11 cellular contexts compared by ENCODE assay signal in genomic region chr2:207725815-207726578, GRCh38. TPM values are rescaled to one million over a fixed set of nuclear protein-coding genes. Genes with fewer than 3 reads are reported as not detected.
DNase-seq lines count a peak whose midpoint lies in the region; ATAC-seq, FAIRE-seq and TF ChIP-seq lines count a peak whose summit lies in the region.
"Had no signal": no experiment of that assay in that cellular context is flagged by ENCODE, and none has a peak within 500 bp of the region (broad histone marks: within the 10 kb centered on the region; RNA-seq: fewer than 3 reads in every experiment).

No MANE protein-coding gene starts in this region.

- intact Hi-C loops in naive thymus-derived CD4-positive, alpha-beta T cell (cut with micrococcal nuclease): loop anchor here in 1 of 2 donors (2.0 to 5.0 kb wide), 2 partner anchors 15 to 34 kb away; partner anchors contain the start of gene CCNYL1
- intact Hi-C loops in sigmoid colon (cut with DNase I): no loop called here

- peaks cover 29% of the 10 kb centered on the region for H3K4me1 Mint-ChIP-seq in T-helper 17 cell
- H3K4me1 Mint-ChIP-seq in naive thymus-derived CD4-positive, alpha-beta T cell: peaks cover 11 to 50% (median 41%) of the 10 kb centered on the region in 7 donors

- in situ Hi-C loops in GM13976 (cut with MboI; ENCODE audit: low sequenced_read_pairs, unreplicated experiment): no loop called here

- H3K9me3 ChIP-seq in T-helper 17 cell (ENCODE audit: control insufficient read depth, low read length, poor library complexity, severe bottlenecking) (no peaks in the 10 kb centered on the region), sigmoid colon (no peaks in the 10 kb centered on the region)
- no peaks in the 10 kb centered on the region for H3K9me3 ChIP-seq in naive thymus-derived CD4-positive, alpha-beta T cell (ENCODE audit: control insufficient read depth in 2 of 3, low read length in 3 of 3)
- H3K9me3 ChIP-seq: heart left ventricle had no signal

- H3K36me3 Mint-ChIP-seq in T-helper 17 cell (ENCODE audit: low read depth): peaks cover 7% of the 10 kb centered on the region
- peaks cover 0 to 20% (median 5%) of the 10 kb centered on the region in 5 donors for H3K36me3 Mint-ChIP-seq in naive thymus-derived CD4-positive, alpha-beta T cell

- H3K4me3 ChIP-seq in naive thymus-derived CD4-positive, alpha-beta T cell (ENCODE audit: low read length): no peak overlapping the region
- no peak overlapping the region for H3K4me3 ChIP-seq in sigmoid colon
- H3K4me3 ChIP-seq: heart left ventricle had no signal

- H3K4me3 Mint-ChIP-seq in T-helper 17 cell: no peak overlapping the region
- peak overlapping the region in 1 of 10 donors; percentile 19 for H3K4me3 Mint-ChIP-seq in naive thymus-derived CD4-positive, alpha-beta T cell
- H3K4me3 Mint-ChIP-seq: activated naive CD4-positive, alpha-beta T cell treated with anti-CD3 and anti-CD28 coated beads, Interleukin-2, amount 50 U/mL, for 24 hours; stimulated activated naive B cell treated with anti-CD40 and anti-IgM and Interleukin-4, amounts not matched to agents 10 μg/mL and 1 μg/mL and 100 μg/mL, for 72 hours had no signal

- H3K27ac Mint-ChIP-seq in T-helper 17 cell: peak overlapping the region; percentile 59
- H3K27ac Mint-ChIP-seq in naive thymus-derived CD4-positive, alpha-beta T cell: peak overlapping the region in 4 of 9 donors; percentile 41 to 67 (median 52)
- H3K27ac Mint-ChIP-seq: activated naive CD4-positive, alpha-beta T cell treated with anti-CD3 and anti-CD28 coated beads, Interleukin-2, amount 50 U/mL, for 24 hours; stimulated activated naive B cell treated with anti-CD40 and anti-IgM and Interleukin-4, amounts not matched to agents 10 μg/mL and 1 μg/mL and 100 μg/mL, for 72 hours had no signal

- H3K27me3 Mint-ChIP-seq in T-helper 17 cell: no peaks in the 10 kb centered on the region
- no peaks in the 10 kb centered on the region for H3K27me3 Mint-ChIP-seq in naive thymus-derived CD4-positive, alpha-beta T cell
- H3K27me3 Mint-ChIP-seq: activated naive CD4-positive, alpha-beta T cell treated with anti-CD3 and anti-CD28 coated beads, Interleukin-2, amount 50 U/mL, for 24 hours; stimulated activated naive B cell treated with anti-CD40 and anti-IgM and Interleukin-4, amounts not matched to agents 10 μg/mL and 1 μg/mL and 100 μg/mL, for 72 hours had no signal

- no peak for TF ChIP-seq EP300 in sigmoid colon (IDR thresholded peaks at IDR 0.05)

- no peak overlapping the region for H3K27ac ChIP-seq in naive thymus-derived CD4-positive, alpha-beta T cell (ENCODE audit: low read depth, low read length)
- no peak overlapping the region for H3K27ac ChIP-seq in sigmoid colon
- H3K27ac ChIP-seq: heart left ventricle had no signal

- no peak for TF ChIP-seq CTCF in GM13976 (IDR thresholded peaks at IDR 0.05; ENCODE audit: borderline replicate concordance, control extremely low read depth, extremely low read depth, insufficient read depth, missing control alignments)
- TF ChIP-seq CTCF in sigmoid colon (IDR thresholded peaks at IDR 0.05): no peak

- H3K27me3 ChIP-seq in naive thymus-derived CD4-positive, alpha-beta T cell (ENCODE audit: control insufficient read depth in 2 of 2, insufficient read depth in 2 of 2, low read length in 2 of 2): no peaks in the 10 kb centered on the region
- H3K27me3 ChIP-seq in sigmoid colon: no peaks in the 10 kb centered on the region
- H3K27me3 ChIP-seq: heart left ventricle had no signal

- TF ChIP-seq POLR2A in GM12892 (IDR thresholded peaks at IDR 0.05; ENCODE audit: low read depth, low read length) (no peak), sigmoid colon (IDR thresholded peaks at IDR 0.05) (no peak)

- no peak for DNase-seq in GM12892 (ENCODE audit: insufficient read length)
- peak; percentile 47 for DNase-seq in NCI-H1417 treated with DMSO at 0.1 percent for 48 hours (lab: John Stamatoyannopoulos, UW)
- no peak for DNase-seq in T-helper 17 cell
- peak in 5 of 9 donors; percentile 25 to 38 (median 37) for DNase-seq in naive thymus-derived CD4-positive, alpha-beta T cell
- DNase-seq in GM13976 (ENCODE audit: low spot score): no peak
- DNase-seq in sigmoid colon: no peak
- DNase-seq: heart left ventricle; NCI-H1930; stimulated activated naive B cell treated with anti-CD40 and anti-IgM and Interleukin-4, amounts not matched to agents 10 μg/mL and 1 μg/mL and 100 μg/mL, for 72 hours had no signal

- POLR2A ChIA-PET in naive thymus-derived CD4-positive, alpha-beta T cell (lab: Charles Lee): interaction anchor here (0.6 to 3.0 kb wide), 3 partner anchors 10 to 106 kb away, joined by 3 to 15 read pairs (median 6); partner anchors contain the start of gene CCNYL1

- CTCF ChIA-PET in naive thymus-derived CD4-positive, alpha-beta T cell (lab: Charles Lee): interaction anchor here (1.1 to 2.4 kb wide), 4 partner anchors 14 to 101 kb away, joined by 3 to 6 read pairs (median 3); partner anchors contain the start of genes CCNYL1 and METTL21A

- H3K4me1 ChIP-seq in naive thymus-derived CD4-positive, alpha-beta T cell (ENCODE audit: control insufficient read depth in 2 of 2, insufficient read depth in 2 of 2, low read length in 2 of 2): peaks cover 0 to 6% of the 10 kb centered on the region in 2 donors
- no peaks in the 10 kb centered on the region for H3K4me1 ChIP-seq in sigmoid colon

- WGBS in sigmoid colon, 2 donors: 56 to 73% methylated on average over 4 of the region's 4 CpGs

- no peaks in the 10 kb centered on the region for H3K9me3 Mint-ChIP-seq in naive thymus-derived CD4-positive, alpha-beta T cell
- H3K9me3 Mint-ChIP-seq: activated naive CD4-positive, alpha-beta T cell treated with anti-CD3 and anti-CD28 coated beads, Interleukin-2, amount 50 U/mL, for 24 hours; stimulated activated naive B cell treated with anti-CD40 and anti-IgM and Interleukin-4, amounts not matched to agents 10 μg/mL and 1 μg/mL and 100 μg/mL, for 72 hours had no signal

- no peaks in the 10 kb centered on the region for H3K36me3 ChIP-seq in naive thymus-derived CD4-positive, alpha-beta T cell (ENCODE audit: control insufficient read depth in 2 of 3, insufficient read depth in 3 of 3, low read length in 3 of 3)
- peaks cover 0 to 9% (median 0%) of the 10 kb centered on the region in 4 donors for H3K36me3 ChIP-seq in sigmoid colon

- peak; percentile 81 for FAIRE-seq in GM12892 (lab: Jason Lieb, UNC)

- ATAC-seq in T-helper 17 cell (no peak), GM21619 (IDR thresholded peaks at IDR 0.05; ENCODE audit: unreplicated experiment) (no peak)
- ATAC-seq in naive thymus-derived CD4-positive, alpha-beta T cell: no peak
- ATAC-seq: heart left ventricle; stimulated activated naive B cell treated with anti-CD40 and anti-IgM and Interleukin-4, amounts not matched to agents 10 μg/mL and 1 μg/mL and 100 μg/mL, for 72 hours had no signal

RNA-seq across cellular contexts. Expression of gene CCNYL1, which starts 14.6 kb away (rescaled TPM):
- polyA plus RNA-seq in GM12892 (2012; ENCODE audit: missing spikeins): 3.9 TPM
- total RNA-seq in T-helper 17 cell (10 to 100 TPM; 12.1 to 14.3 TPM), sigmoid colon (10 to 100 TPM in 2 of 4 donors, 1 to 10 TPM in 2; 9.2 to 17.8 (median 11.5) TPM)
- 10 to 100 TPM in 3 of 5 experiments, 1 to 10 TPM in 2; 6.7 to 16.7 (median 10.7) TPM for total RNA-seq in naive thymus-derived CD4-positive, alpha-beta T cell
- polyA plus RNA-seq in naive thymus-derived CD4-positive, alpha-beta T cell: 1 to 10 TPM; 1.7 to 2.6 TPM
- polyA plus RNA-seq in sigmoid colon: 10 to 100 TPM; 21.6 to 49.5 (median 23.7) TPM

RNA-seq across cellular contexts. Expression of gene FZD5, which starts 43.7 kb away (rescaled TPM):
- polyA plus RNA-seq in GM12892 (2012; ENCODE audit: missing spikeins): 0.19 TPM
- under 1 TPM; 0.16 to 0.17 TPM for total RNA-seq in T-helper 17 cell
- under 1 TPM; 0.13 to 0.93 (median 0.27) TPM for total RNA-seq in naive thymus-derived CD4-positive, alpha-beta T cell
- not detected for polyA plus RNA-seq in naive thymus-derived CD4-positive, alpha-beta T cell
- 10 to 100 TPM; 29.3 to 52.0 (median 37.4) TPM for total RNA-seq in sigmoid colon
- 10 to 100 TPM in 1 of 3 donors, 1 to 10 TPM in 2; 6.5 to 28.4 (median 7.8) TPM for polyA plus RNA-seq in sigmoid colon

Comparison
In these comparisons a context has a peak if more than half of its experiments do, and no peak if none do; other contexts are left out.
1. DNase-seq: peak in NCI-H1417 treated with DMSO at 0.1 percent for 48 hours (single experiment) and naive thymus-derived CD4-positive, alpha-beta T cell (5 of 9); none in GM12892 (single experiment), T-helper 17 cell (0 of 3), GM13976 (single experiment) and sigmoid colon (single experiment).
2. RNA of gene FZD5, which starts 43.7 kb away (total RNA-seq): 29.3 to 52.0 TPM in sigmoid colon; 0.13 to 0.93 TPM in naive thymus-derived CD4-positive, alpha-beta T cell and 0.16 to 0.17 TPM in T-helper 17 cell; every median in the first group is over 10 times any median in the second.